ENCODE assay signal across 11 cellular contexts in genomic region chr9:76835571-76836283, GRCh38.
DNase-seq lines count a peak whose midpoint lies in the region; ATAC-seq and TF ChIP-seq lines count a peak whose summit lies in the region.
"Had no signal": no experiment of that assay in that cellular context is flagged by ENCODE, and none has a peak within 500 bp of the region (broad histone marks: within the 10 kb centered on the region; RNA-seq: fewer than 3 reads in every experiment).

No MANE protein-coding gene starts in this region.

- H3K27me3 ChIP-seq in lower lobe of right lung (ENCODE audit: low read depth) (no peaks in the 10 kb centered on the region), Peyer's patch (no peaks in the 10 kb centered on the region)

- H3K4me3 ChIP-seq in lower lobe of right lung, result no peak overlapping the region
- H3K4me3 ChIP-seq in Peyer's patch, result no peak overlapping the region
- H3K4me3 ChIP-seq: HAP-1, lung had no signal

- H3K36me3 ChIP-seq in lower lobe of right lung (no peaks in the 10 kb centered on the region), Peyer's patch (no peaks in the 10 kb centered on the region)
- H3K36me3 ChIP-seq: HAP-1 had no signal

- H3K4me1 ChIP-seq in lower lobe of right lung, result no peaks in the 10 kb centered on the region
- H3K4me1 ChIP-seq in Peyer's patch, result no peaks in the 10 kb centered on the region

- TF ChIP-seq CTCF in 22Rv1 (IDR thresholded peaks at IDR 0.05) (no peak), lower lobe of right lung (IDR thresholded peaks at IDR 0.05) (no peak), Peyer's patch (IDR thresholded peaks at IDR 0.05) (no peak)

- H3K9me3 ChIP-seq in lower lobe of right lung (no peaks in the 10 kb centered on the region), Peyer's patch (no peaks in the 10 kb centered on the region)
- H3K9me3 ChIP-seq: HAP-1 had no signal

- TF ChIP-seq POLR2A in Peyer's patch (IDR thresholded peaks at IDR 0.05), result no peak

- DNase-seq in M059J (ENCODE audit: low read depth) (peak; percentile 82), cerebellum (ENCODE audit: low spot score) (peak; percentile 4), lower lobe of right lung (no peak), NCI-H82 treated with DMSO at 0.1 percent for 48 hours (lab: John Stamatoyannopoulos, UW; ENCODE audit: unreplicated experiment) (no peak), NCI-H345 treated with DMSO at 0.1 percent for 48 hours (lab: John Stamatoyannopoulos, UW; ENCODE audit: unreplicated experiment) (no peak), Peyer's patch (no peak)
- DNase-seq: NCI-H524 had no signal

- intact Hi-C loops in lower lobe of right lung (cut with DNase I), result no loop called here

- H3K27ac ChIP-seq in 22Rv1 (peak overlapping the region; percentile 54), lower lobe of right lung (peak overlapping the region; percentile 31), Peyer's patch (peak overlapping the region in 2 of 4 donors; percentile 39 to 77)

- ATAC-seq in lower lobe of right lung, result peak in 1 of 2 donors; percentile 36
- no peak for ATAC-seq in GM21825 (IDR thresholded peaks at IDR 0.05; ENCODE audit: unreplicated experiment)

Comparison
In these comparisons a context has a peak if more than half of its experiments do, and no peak if none do; other contexts are left out.
1. DNase-seq: peak in M059J (single experiment) and cerebellum (single experiment); none in lower lobe of right lung (single experiment), NCI-H82 treated with DMSO at 0.1 percent for 48 hours (single experiment), NCI-H345 treated with DMSO at 0.1 percent for 48 hours (single experiment) and Peyer's patch (0 of 3).